Comparison of ENCODE assay signal across 8 cellular contexts in genomic region chr5:1641560-1642166, GRCh38.
DNase-seq lines count a peak whose midpoint lies in the region; ATAC-seq and TF ChIP-seq lines count a peak whose summit lies in the region.

No MANE protein-coding gene starts in this region.

- H3K27ac ChIP-seq in angular gyrus (ENCODE audit: low read depth, low read length) (peak overlapping the region; percentile 62), right cardiac atrium (ENCODE audit: low read length) (no peak overlapping the region), sigmoid colon (no peak overlapping the region)

- POLR2A ChIA-PET in GM10248 (lab: Yijun Ruan, JAX): no interaction called here

- CTCF ChIA-PET in GM10248 (lab: Yijun Ruan, JAX): interaction anchor here (0.7 to 4.7 kb wide), 4 partner anchors 27 to 718 kb away, joined by 3 to 69 read pairs (median 12); no protein-coding TSS in a partner anchor

- DNase-seq in GM10248 (ENCODE audit: extremely low spot score) (peak; percentile 87), NCI-H187 (lab: John Stamatoyannopoulos, UW) (peak; percentile 44 to 61), T-helper 1 cell (peak; percentile 41 to 83 (median 66)), right cardiac atrium (peak; percentile 80 to 92 (median 85)), sigmoid colon (peak; percentile 90)

- intact Hi-C loops in right cardiac atrium (cut with DNase I) (loop anchor here in 3 of 4 donors (5.0 to 10.0 kb wide), 4 partner anchors 159 to 474 kb away; no protein-coding TSS in a partner anchor), sigmoid colon (cut with DNase I) (loop anchor here (2.0 to 10.0 kb wide), 6 partner anchors 47 to 717 kb away; partner anchors contain the start of genes CLPTM1L and LPCAT1)

- H3K36me3 ChIP-seq in sigmoid colon: no peaks in the 10 kb centered on the region

- no peak for TF ChIP-seq POLR2A in sigmoid colon (IDR thresholded peaks at IDR 0.05)

- ATAC-seq in HG02884 (IDR thresholded peaks at IDR 0.05; ENCODE audit: unreplicated experiment): peak; percentile 82
- ATAC-seq in right cardiac atrium: peak; percentile 58 to 62
- no peak for ATAC-seq in HG03439 (IDR thresholded peaks at IDR 0.05; ENCODE audit: unreplicated experiment)

- TF ChIP-seq EP300 in sigmoid colon (IDR thresholded peaks at IDR 0.05): no peak

- H3K27me3 ChIP-seq in right cardiac atrium (ENCODE audit: control insufficient read depth, insufficient read depth) (peaks cover 2% of the 10 kb centered on the region), sigmoid colon (peaks cover 12 to 29% (median 16%) of the 10 kb centered on the region in 3 donors)

- no peaks in the 10 kb centered on the region for H3K4me1 ChIP-seq in right cardiac atrium (ENCODE audit: control insufficient read depth, insufficient read depth, low read length)
- peaks cover 0 to 15% (median 7%) of the 10 kb centered on the region in 4 donors for H3K4me1 ChIP-seq in sigmoid colon

- WGBS in right cardiac atrium: 3% methylated on average over 12 of the region's 12 CpGs
- WGBS in sigmoid colon, 2 donors: 1 to 5% methylated on average over 12 of the region's 12 CpGs

- no peak overlapping the region for H3K4me3 ChIP-seq in right cardiac atrium (ENCODE audit: low read length)
- no peak overlapping the region for H3K4me3 ChIP-seq in sigmoid colon

- TF ChIP-seq CTCF in GM10248 (IDR thresholded peaks at IDR 0.05; ENCODE audit: control extremely low read depth, extremely low read depth, low read depth, missing control alignments) (peak; percentile 98), sigmoid colon (IDR thresholded peaks at IDR 0.05) (peak; percentile 71 to 86 (median 78))

- H3K9me3 ChIP-seq in right cardiac atrium (ENCODE audit: control insufficient read depth, low read length) (no peaks in the 10 kb centered on the region), sigmoid colon (no peaks in the 10 kb centered on the region)
